In genomic region chr11:79953629-79954028, GRCh38 we compare ENCODE assay signal across 22 cellular contexts.
"Had no signal": no experiment of that assay in that cellular context is flagged by ENCODE, and none has a peak within 500 bp of the region (broad histone marks: within the 10 kb centered on the region; RNA-seq: fewer than 3 reads in every experiment).

No MANE protein-coding gene starts in this region.

- H3K4me3 Mint-ChIP-seq: naive B cell; nephron; stimulated activated memory B cell treated with anti-CD40 and anti-IgM and Interleukin-4, amounts not matched to agents 10 μg/mL and 1 μg/mL and 100 μg/mL, for 72 hours; stimulated activated naive CD8-positive, alpha-beta T cell treated with anti-CD3 and anti-CD28 coated beads, Interleukin-15, Interleukin-2, amounts not matched to agents 100 ng/mL and 50 ng/mL, for 24 hours had no signal

- H3K27ac ChIP-seq: dorsolateral prefrontal cortex, esophagus muscularis mucosa, heart right ventricle, neutrophil, psoas muscle, right lobe of liver, tibial artery, upper lobe of right lung, vagina had no signal

- H3K4me1 ChIP-seq: esophagus muscularis mucosa, heart right ventricle, psoas muscle, right lobe of liver, tibial artery, upper lobe of right lung, vagina had no signal

- H3K4me3 ChIP-seq: dorsolateral prefrontal cortex, esophagus muscularis mucosa, heart right ventricle, psoas muscle, right lobe of liver, tibial artery, upper lobe of right lung, vagina had no signal

- H3K4me1 Mint-ChIP-seq: naive B cell; stimulated activated memory B cell treated with anti-CD40 and anti-IgM and Interleukin-4, amounts not matched to agents 10 μg/mL and 1 μg/mL and 100 μg/mL, for 72 hours had no signal

- ATAC-seq: heart right ventricle; psoas muscle; right lobe of liver; stimulated activated memory B cell treated with anti-CD40 and anti-IgM and Interleukin-4, amounts not matched to agents 10 μg/mL and 1 μg/mL and 100 μg/mL, for 72 hours; upper lobe of right lung had no signal

- H3K27me3 ChIP-seq: esophagus muscularis mucosa, neutrophil, right lobe of liver, tibial artery, upper lobe of right lung, vagina had no signal

- H3K27ac Mint-ChIP-seq: naive B cell; nephron; stimulated activated memory B cell treated with anti-CD40 and anti-IgM and Interleukin-4, amounts not matched to agents 10 μg/mL and 1 μg/mL and 100 μg/mL, for 72 hours; stimulated activated naive CD8-positive, alpha-beta T cell treated with anti-CD3 and anti-CD28 coated beads, Interleukin-15, Interleukin-2, amounts not matched to agents 100 ng/mL and 50 ng/mL, for 24 hours had no signal

- H3K27me3 Mint-ChIP-seq: naive B cell; stimulated activated memory B cell treated with anti-CD40 and anti-IgM and Interleukin-4, amounts not matched to agents 10 μg/mL and 1 μg/mL and 100 μg/mL, for 72 hours; stimulated activated naive CD8-positive, alpha-beta T cell treated with anti-CD3 and anti-CD28 coated beads, Interleukin-15, Interleukin-2, amounts not matched to agents 100 ng/mL and 50 ng/mL, for 24 hours had no signal

- H3K36me3 ChIP-seq: esophagus muscularis mucosa, heart right ventricle, neutrophil, right lobe of liver, tibial artery, upper lobe of right lung, vagina had no signal

- H3K9me3 ChIP-seq: neutrophil, right lobe of liver, tibial artery, vagina had no signal

- DNase-seq: cortex of kidney; dorsolateral prefrontal cortex; effector CD8-positive, alpha-beta T cell; heart right ventricle; hypothalamus; kidney glomerular epithelial cell; mesendoderm; naive B cell; psoas muscle; retina; right lobe of liver; stimulated activated CD4-positive, alpha-beta T cell treated with anti-CD3 and anti-CD28 coated beads, Interleukin-15, amount 100 ng/mL, for 24 hours; stimulated activated CD4-positive, alpha-beta T cell treated with anti-CD3 and anti-CD28 coated beads, Interleukin-1b, Interleukin-23, amount 100 ng/mL, for 48 hours; stimulated activated CD4-positive, alpha-beta T cell treated with anti-CD3 and anti-CD28 coated beads, Interleukin-4, amount 100 ng/mL, for 24 hours; tibial artery; upper lobe of right lung had no signal

- H3K36me3 Mint-ChIP-seq: naive B cell; stimulated activated memory B cell treated with anti-CD40 and anti-IgM and Interleukin-4, amounts not matched to agents 10 μg/mL and 1 μg/mL and 100 μg/mL, for 72 hours had no signal
